ENCODE assay signal across 17 cellular contexts in the genomic region with DNA sequence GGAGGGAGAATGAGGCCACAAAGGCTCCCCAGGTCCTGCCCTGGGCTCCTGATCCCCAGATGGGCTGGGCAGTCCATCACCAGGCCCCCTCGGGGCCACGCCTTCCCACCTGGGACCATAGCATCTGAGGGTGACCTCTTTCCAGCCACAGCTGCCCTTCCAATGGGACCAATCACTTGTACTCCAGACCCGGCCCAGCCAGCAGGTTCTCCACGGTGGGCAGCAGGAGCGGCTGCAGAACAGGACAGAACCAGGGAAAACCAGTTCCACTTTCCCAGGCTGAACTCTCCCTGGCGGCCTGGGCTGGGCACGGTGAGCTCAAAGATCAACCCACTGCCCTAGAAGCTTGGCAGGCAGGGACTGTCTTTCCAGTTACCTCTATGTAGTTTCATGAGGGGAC.
"Had no signal": no experiment of that assay in that cellular context is flagged by ENCODE, and none has a peak within 500 bp of the region (broad histone marks: within the 10 kb centered on the region; RNA-seq: fewer than 3 reads in every experiment).

No MANE protein-coding gene starts in this region.

- H3K4me3 ChIP-seq: hepatocyte, lung, transverse colon had no signal

- DNase-seq: activated CD4-positive, alpha-beta T cell treated with anti-CD3 and anti-CD28 coated beads, Interleukin-2, amount 50 U/mL, for 48 hours; activated naive CD4-positive, alpha-beta T cell treated with anti-CD3 and anti-CD28 coated beads, Interleukin-2, amount 50 U/mL, for 16 hours; activated T-cell treated with anti-CD3 and anti-CD28 coated beads, Interleukin-2, amount 50 U/mL, for 1 hour; caudate nucleus; islet precursor cell; midbrain; stimulated activated CD4-positive, alpha-beta T cell treated with anti-CD3 and anti-CD28 coated beads, Interleukin-4, amount 100 ng/mL, for 4 hours; stimulated activated CD8-positive, alpha-beta memory T cell treated with anti-CD3 and anti-CD28 coated beads, Interleukin-4, amount 100 ng/mL, for 48 hours; stimulated activated naive CD8-positive, alpha-beta T cell treated with anti-CD3 and anti-CD28 coated beads, Interleukin-15, Interleukin-2, amounts not matched to agents 100 U/mL and 50 U/mL, for 24 hours; transverse colon had no signal

- H3K9me3 Mint-ChIP-seq: activated T-helper 2 cell treated with anti-CD3 and anti-CD28 coated beads, Interferon-gamma antibody, Interleukin-2, Interleukin-4, amounts not matched to agents 10 μg/mL and 5 μg/mL and 100 μg/mL, durations not matched to agents 14 hours and 24 hours and 36 hours had no signal

- H3K4me1 ChIP-seq: parathyroid adenoma, transverse colon had no signal

- H3K27ac Mint-ChIP-seq: activated T-helper 2 cell treated with anti-CD3 and anti-CD28 coated beads, Interferon-gamma antibody, Interleukin-2, Interleukin-4, amounts not matched to agents 10 μg/mL and 5 μg/mL and 100 μg/mL, durations not matched to agents 14 hours and 24 hours and 36 hours had no signal

- H3K27me3 ChIP-seq: hepatocyte, neutrophil, transverse colon had no signal

- H3K9ac ChIP-seq: parathyroid adenoma had no signal

- H3K4me2 ChIP-seq: hepatocyte had no signal

- ATAC-seq: esophagus mucosa; stimulated activated naive CD8-positive, alpha-beta T cell treated with anti-CD3 and anti-CD28 coated beads, Interleukin-15, Interleukin-2, amounts not matched to agents 100 U/mL and 50 U/mL, for 24 hours had no signal

- H3K36me3 ChIP-seq: transverse colon had no signal

- H3K9me3 ChIP-seq: neutrophil, transverse colon had no signal

- H3K27ac ChIP-seq: hepatocyte, neutrophil, parathyroid adenoma, transverse colon, VCaP had no signal
